In the genomic region with DNA sequence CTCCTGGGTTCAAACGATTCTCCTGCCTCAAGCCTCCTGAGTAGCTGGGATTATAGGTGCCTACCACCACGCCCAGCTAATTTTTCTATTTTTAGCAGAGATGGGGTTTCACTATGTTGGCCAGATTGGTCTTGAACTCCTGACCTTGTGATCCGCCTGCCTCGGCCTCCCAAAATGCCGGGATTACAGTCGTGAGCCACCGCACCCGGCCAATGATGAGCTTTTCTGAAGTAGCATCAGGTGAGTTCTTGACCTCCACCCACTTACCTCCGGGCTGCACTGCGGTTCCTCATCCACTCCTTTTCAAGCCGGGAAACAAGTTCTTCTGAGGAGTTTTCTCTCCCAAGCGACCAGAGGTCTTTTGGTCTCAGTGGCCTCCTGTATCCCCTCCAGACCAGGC, we compare ENCODE assay signal across 1 cellular context. TPM values are rescaled to one million over a fixed set of nuclear protein-coding genes. Genes with fewer than 3 reads are reported as not detected.
"Had no signal": no experiment of that assay in that cellular context is flagged by ENCODE, and none has a peak within 500 bp of the region (broad histone marks: within the 10 kb centered on the region; RNA-seq: fewer than 3 reads in every experiment).

No MANE protein-coding gene starts in this region.

RNA-seq across cellular contexts. Expression of gene ABCC6, which starts 14.8 kb away (rescaled TPM):
- polyA plus RNA-seq: neural cell had no signal
